1 cellular context compared by ENCODE assay signal in genomic region chr1:210250665-210250997, GRCh38.
TF ChIP-seq lines count a peak whose summit lies in the region.

No MANE protein-coding gene starts in this region.

TF ChIP-seq in H1, 55 proteins besides CTCF, POLR2A, EP300 and RAD21:
- no peak for TF ChIP-seq RNF2 (IDR thresholded peaks at IDR 0.05; ENCODE audit: borderline replicate concordance, low read depth, low read length, missing control alignments, poor library complexity, severe bottlenecking)
- TF ChIP-seq NRF1 (IDR thresholded peaks at IDR 0.05; ENCODE audit: low read depth, low read length) = no peak
- no peak for TF ChIP-seq TAF7 (optimal IDR thresholded peaks at IDR 0.05; ENCODE audit: borderline replicate concordance, low read depth, low read length)
- TF ChIP-seq RFX5 (IDR thresholded peaks at IDR 0.05; ENCODE audit: borderline replicate concordance, low read depth, low read length) = no peak
- 0 out of 2 replicates have a peak, but pooled peaks have one; percentile 8 for TF ChIP-seq SP1 (IDR thresholded peaks at IDR 0.05; ENCODE audit: low read depth, low read length)
- TF ChIP-seq USF2 (IDR thresholded peaks at IDR 0.05; ENCODE audit: low read length) = no peak
- TF ChIP-seq KDM4A (IDR thresholded peaks at IDR 0.05; ENCODE audit: low read depth, low read length, severe bottlenecking) = peak; percentile 6
- TF ChIP-seq MAFK (IDR thresholded peaks at IDR 0.05; ENCODE audit: low read depth, low read length) = no peak
- peak; percentile 57; the same call in 1 of the 2 replicates for TF ChIP-seq POLR2AphosphoS5 (IDR thresholded peaks at IDR 0.05; ENCODE audit: low read depth, low read length)
- no peak for TF ChIP-seq TEAD4 (IDR thresholded peaks at IDR 0.05; ENCODE audit: low read depth, low read length)
- TF ChIP-seq CHD2 (IDR thresholded peaks at IDR 0.05; ENCODE audit: low read length) = no peak
- TF ChIP-seq SIX5 (IDR thresholded peaks at IDR 0.05; ENCODE audit: low read depth, low read length) = no peak
- TF ChIP-seq E2F6 (IDR thresholded peaks at IDR 0.05) = peak; percentile 67
- no peak for TF ChIP-seq CTBP2 (IDR thresholded peaks at IDR 0.05; ENCODE audit: borderline replicate concordance, insufficient read depth, insufficient read length, low read length)
- TF ChIP-seq SP2 (IDR thresholded peaks at IDR 0.05; ENCODE audit: low read length) = no peak
- no peak for TF ChIP-seq EZH2 (IDR thresholded peaks at IDR 0.05; ENCODE audit: low read depth, low read length, severe bottlenecking)
- TF ChIP-seq TBP (IDR thresholded peaks at IDR 0.05; ENCODE audit: low read depth, low read length) = peak; percentile 26; the same call in 1 of the 2 replicates
- no peak for TF ChIP-seq BCL11A (IDR thresholded peaks at IDR 0.05; ENCODE audit: low read depth in 2 of 2, low read length in 2 of 2)
- no peak for TF ChIP-seq CBX8 (IDR thresholded peaks at IDR 0.05; ENCODE audit: borderline replicate concordance, low read depth, low read length)
- no peak for TF ChIP-seq HDAC2 (IDR thresholded peaks at IDR 0.05; ENCODE audit: borderline replicate concordance in 1 of 2, low read depth in 2 of 2, low read length in 2 of 2)
- no peak for TF ChIP-seq CHD7 (IDR thresholded peaks at IDR 0.05; ENCODE audit: insufficient replicate concordance, low read length)
- TF ChIP-seq NANOG (IDR thresholded peaks at IDR 0.05; ENCODE audit: insufficient read depth, low read depth, low read length, poor library complexity, severe bottlenecking) = no peak
- TF ChIP-seq BACH1 (IDR thresholded peaks at IDR 0.05; ENCODE audit: low read length) = no peak
- TF ChIP-seq ASH2L (IDR thresholded peaks at IDR 0.05; ENCODE audit: low read length) = peak; percentile 21
- no peak for TF ChIP-seq GABPA (IDR thresholded peaks at IDR 0.05; ENCODE audit: borderline replicate concordance, insufficient read depth, low read length)
- no peak for TF ChIP-seq CEBPB (IDR thresholded peaks at IDR 0.05; ENCODE audit: low read depth, low read length)
- no peak for TF ChIP-seq FOSL1 (IDR thresholded peaks at IDR 0.05; ENCODE audit: insufficient read depth, low read depth, low read length)
- no peak for TF ChIP-seq GTF2F1 (IDR thresholded peaks at IDR 0.05; ENCODE audit: borderline replicate concordance, low read depth, low read length)
- TF ChIP-seq MAX (IDR thresholded peaks at IDR 0.05) = peak; percentile 79
- no peak for TF ChIP-seq SP4 (IDR thresholded peaks at IDR 0.05; ENCODE audit: low read length)
- TF ChIP-seq CREB1 (IDR thresholded peaks at IDR 0.05) = peak; percentile 32; the same call in 1 of the 2 replicates
- no peak for TF ChIP-seq ATF2 (IDR thresholded peaks at IDR 0.05; ENCODE audit: low read length)
- TF ChIP-seq TAF1 (IDR thresholded peaks at IDR 0.05; ENCODE audit: low read depth, low read length) = peak; percentile 44; the same call in 1 of the 2 replicates
- TF ChIP-seq RXRA (IDR thresholded peaks at IDR 0.05; ENCODE audit: insufficient read depth, low read depth, low read length) = no peak
- TF ChIP-seq RBBP5 (IDR thresholded peaks at IDR 0.05; ENCODE audit: borderline replicate concordance, low read depth, low read length) = no peak
- TF ChIP-seq POU5F1 (IDR thresholded peaks at IDR 0.05; ENCODE audit: low read depth, low read length) = no peak
- no peak for TF ChIP-seq JUN (IDR thresholded peaks at IDR 0.05; ENCODE audit: low read depth, low read length)
- TF ChIP-seq CBX5 (IDR thresholded peaks at IDR 0.05; ENCODE audit: low read depth, low read length) = no peak
- TF ChIP-seq KDM5A (IDR thresholded peaks at IDR 0.05; ENCODE audit: low read length) = no peak
- no peak for TF ChIP-seq HDAC6 (IDR thresholded peaks at IDR 0.05; ENCODE audit: low read depth, low read length)
- no peak for TF ChIP-seq ATF3 (IDR thresholded peaks at IDR 0.05; ENCODE audit: insufficient read depth, low read depth, low read length)
- no peak for TF ChIP-seq EGR1 (IDR thresholded peaks at IDR 0.05; ENCODE audit: borderline replicate concordance, low read depth, low read length)
- TF ChIP-seq SUZ12 (IDR thresholded peaks at IDR 0.05; ENCODE audit: low read length) = no peak
- TF ChIP-seq CHD1 (IDR thresholded peaks at IDR 0.05; ENCODE audit: low read depth, low read length) = no peak
- TF ChIP-seq BRCA1 (IDR thresholded peaks at IDR 0.05; ENCODE audit: low read depth, low read length) = no peak
- no peak for TF ChIP-seq JUND (IDR thresholded peaks at IDR 0.05; ENCODE audit: low read length)
- no peak for TF ChIP-seq KDM1A (IDR thresholded peaks at IDR 0.05; ENCODE audit: borderline replicate concordance, low read length)
- TF ChIP-seq TCF12 (IDR thresholded peaks at IDR 0.05; ENCODE audit: low read depth, low read length) = no peak
- no peak for TF ChIP-seq SIN3A (conservative IDR thresholded peaks at IDR 0.05 in 1 of 2, IDR thresholded peaks at IDR 0.05 in 1 of 2; ENCODE audit: low read depth in 1 of 2, low read length in 2 of 2)
- no peak for TF ChIP-seq SRF (IDR thresholded peaks at IDR 0.05; ENCODE audit: low read depth, low read length)
- no peak for TF ChIP-seq SIRT6 (IDR thresholded peaks at IDR 0.05; ENCODE audit: low read length)
- TF ChIP-seq ZNF274 (IDR thresholded peaks at IDR 0.05; ENCODE audit: borderline replicate concordance, extremely low read depth, low read length) = no peak
- no peak for TF ChIP-seq PHF8 (conservative IDR thresholded peaks at IDR 0.05; ENCODE audit: low read depth, low read length)
- peak; percentile 57; the same call in 1 of the 2 replicates for TF ChIP-seq YY1 (IDR thresholded peaks at IDR 0.05; ENCODE audit: low read depth, low read length)
- no peak for TF ChIP-seq SAP30 (IDR thresholded peaks at IDR 0.05; ENCODE audit: insufficient read depth, insufficient replicate concordance, low read length)
